In the genomic region with DNA sequence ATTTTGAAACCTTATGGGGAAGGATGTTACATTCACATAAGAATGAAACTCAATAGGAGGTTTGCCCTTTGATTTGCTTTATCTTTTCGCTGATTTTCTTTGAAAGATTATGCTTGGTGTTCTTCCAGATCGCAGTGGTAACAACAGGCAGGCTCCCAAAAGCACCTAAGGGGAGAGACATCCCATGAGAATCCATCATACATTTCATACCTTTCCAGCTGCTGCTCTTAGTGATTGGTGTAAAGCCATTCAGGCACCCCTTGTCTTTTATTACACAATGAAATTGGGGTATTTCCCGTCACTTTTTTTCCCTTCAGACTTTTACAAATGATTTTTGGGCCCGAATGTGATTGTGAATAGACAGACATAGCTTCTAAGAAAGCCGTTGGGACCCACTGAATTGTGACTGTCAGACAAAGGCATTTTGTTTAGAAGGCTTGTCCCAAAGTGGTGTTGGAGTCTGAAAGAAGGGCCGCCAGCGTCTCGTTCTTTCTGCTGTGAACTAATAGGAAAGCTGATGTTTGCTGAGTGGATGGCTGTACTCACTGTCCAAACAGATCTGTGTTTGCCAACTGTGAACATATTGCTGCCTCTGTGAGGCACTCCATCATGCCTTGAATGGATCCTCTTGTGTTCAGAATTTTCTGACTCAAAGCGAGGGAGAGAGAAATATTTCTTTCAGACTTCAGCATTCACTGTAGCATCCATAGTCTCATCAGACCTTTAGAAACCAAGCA, we compare ENCODE assay signal across 8 cellular contexts.
A peak's percentile ranks its signal among the peaks of the same experiment; 100 is the strongest.
DNase-seq lines count a peak whose midpoint lies in the region; ATAC-seq and TF ChIP-seq lines count a peak whose summit lies in the region.
"Had no signal": no experiment of that assay in that cellular context is flagged by ENCODE, and none has a peak within 500 bp of the region (broad histone marks: within the 10 kb centered on the region; RNA-seq: fewer than 3 reads in every experiment).

No MANE protein-coding gene starts in this region.

- H3K4me1 ChIP-seq in colonic mucosa = peaks cover 4% of the 10 kb centered on the region
- H3K4me1 ChIP-seq in transverse colon = peaks cover 9 to 57% (median 43%) of the 10 kb centered on the region in 4 donors

- TF ChIP-seq EP300 in transverse colon (IDR thresholded peaks at IDR 0.05; ENCODE audit: low read depth) = no peak

- peak; percentile 47 for DNase-seq in NCI-H226
- DNase-seq in colonic mucosa = peak; percentile 55
- DNase-seq in midbrain (lab: John Stamatoyannopoulos, UW) = peak; percentile 85
- no peak for DNase-seq in transverse colon
- no peak for DNase-seq in activated CD4-positive, alpha-beta T cell treated with anti-CD3 and anti-CD28 coated beads for 48 hours
- no peak for DNase-seq in NCI-H524 (lab: John Stamatoyannopoulos, UW)
- DNase-seq: activated CD4-positive, alpha-beta T cell treated with anti-CD3 and anti-CD28 coated beads for 1 hour had no signal

- no peak for ATAC-seq in HG02610 (IDR thresholded peaks at IDR 0.05; ENCODE audit: unreplicated experiment)

- H3K27ac ChIP-seq in colonic mucosa = peak overlapping the region; percentile 45
- H3K27ac ChIP-seq in transverse colon = peak overlapping the region; percentile 68 to 77 (median 76)

- H3K4me3 ChIP-seq in colonic mucosa (no peak overlapping the region), transverse colon (no peak overlapping the region)

- TF ChIP-seq CTCF in colonic mucosa (IDR thresholded peaks at IDR 0.05) (no peak), transverse colon (IDR thresholded peaks at IDR 0.05) (no peak)

- H3K36me3 ChIP-seq in colonic mucosa = no peaks in the 10 kb centered on the region
- no peaks in the 10 kb centered on the region for H3K36me3 ChIP-seq in transverse colon

- intact Hi-C loops in colonic mucosa (cut with DNase I) (no loop called here), transverse colon (cut with DNase I; ENCODE audit: low total_unique reads) (no loop called here)

- H3K27me3 ChIP-seq in colonic mucosa (no peaks in the 10 kb centered on the region), transverse colon (no peaks in the 10 kb centered on the region)

- in situ Hi-C loops in transverse colon (cut with MboI; ENCODE audit: low pct_ligation_motif_present in 1 of 4, low pct_unique_long_range_greater_than_20kb in 1 of 4, low sequenced_read_pairs in 3 of 4) = no loop called here

- no peak for TF ChIP-seq POLR2A in transverse colon (IDR thresholded peaks at IDR 0.05)

- WGBS in transverse colon (ENCODE audit: low coverage in 1 of 2), 2 donors = 27 to 42% methylated on average over 4 to 9 of the region's 9 CpGs

- H3K9ac ChIP-seq in colonic mucosa (ENCODE audit: low read depth in 2 of 2, low read length in 2 of 2) = peak overlapping the region in 1 of 2 donors; percentile 38

- H3K9me3 ChIP-seq in colonic mucosa (no peaks in the 10 kb centered on the region), transverse colon (no peaks in the 10 kb centered on the region)

Comparison
In these comparisons a context has a peak if more than half of its experiments do, and no peak if none do; other contexts are left out.
1. DNase-seq: peak in NCI-H226 (single experiment), colonic mucosa (single experiment) and midbrain (single experiment); none in transverse colon (single experiment), activated CD4-positive, alpha-beta T cell treated with anti-CD3 and anti-CD28 coated beads for 48 hours (single experiment) and NCI-H524 (0 of 2).